In genomic region chr12:92445253-92446081, GRCh38 we compare ENCODE assay signal across 8 cellular contexts.
DNase-seq lines count a peak whose midpoint lies in the region; ATAC-seq lines count a peak whose summit lies in the region.

No MANE protein-coding gene starts in this region.

- no peaks in the 10 kb centered on the region for H3K4me1 ChIP-seq in thymus (ENCODE audit: control insufficient read depth, insufficient read depth, low read length)

- WGBS in thymus: 58% methylated on average over 10 of the region's 10 CpGs

- H3K36me3 ChIP-seq in thymus (ENCODE audit: control insufficient read depth, insufficient read depth): no peaks in the 10 kb centered on the region

- peak overlapping the region; percentile 68 for H3K27ac ChIP-seq in thymus (ENCODE audit: low read depth)

- H3K9me3 ChIP-seq in thymus (ENCODE audit: control insufficient read depth): no peaks in the 10 kb centered on the region

- peak; percentile 43 to 53 for ATAC-seq in activated CD4-positive, CD25-positive, alpha-beta regulatory T cell treated with anti-CD3 and anti-CD28 coated beads, Interleukin-2, amount 50 U/mL, for 24 hours
- ATAC-seq in HG03196 (IDR thresholded peaks at IDR 0.05; ENCODE audit: unreplicated experiment): peak; percentile 70
- peak; percentile 71 for ATAC-seq in esophagus mucosa

- no peaks in the 10 kb centered on the region for H3K27me3 ChIP-seq in thymus (ENCODE audit: control insufficient read depth, insufficient read depth)

- H3K4me3 ChIP-seq in thymus (ENCODE audit: low read length): no peak overlapping the region

- no peak for DNase-seq in activated CD4-positive, CD25-positive, alpha-beta regulatory T cell (lab: John Stamatoyannopoulos, UW)
- DNase-seq in activated effector memory CD4-positive, alpha-beta T cell treated with anti-CD3 and anti-CD28 coated beads, Interleukin-2, amount 50 U/mL, for 16 hours: no peak
- no peak for DNase-seq in SW480 (ENCODE audit: low spot score)
- DNase-seq in NCI-H1048 (lab: John Stamatoyannopoulos, UW): no peak
